In the genomic region with DNA sequence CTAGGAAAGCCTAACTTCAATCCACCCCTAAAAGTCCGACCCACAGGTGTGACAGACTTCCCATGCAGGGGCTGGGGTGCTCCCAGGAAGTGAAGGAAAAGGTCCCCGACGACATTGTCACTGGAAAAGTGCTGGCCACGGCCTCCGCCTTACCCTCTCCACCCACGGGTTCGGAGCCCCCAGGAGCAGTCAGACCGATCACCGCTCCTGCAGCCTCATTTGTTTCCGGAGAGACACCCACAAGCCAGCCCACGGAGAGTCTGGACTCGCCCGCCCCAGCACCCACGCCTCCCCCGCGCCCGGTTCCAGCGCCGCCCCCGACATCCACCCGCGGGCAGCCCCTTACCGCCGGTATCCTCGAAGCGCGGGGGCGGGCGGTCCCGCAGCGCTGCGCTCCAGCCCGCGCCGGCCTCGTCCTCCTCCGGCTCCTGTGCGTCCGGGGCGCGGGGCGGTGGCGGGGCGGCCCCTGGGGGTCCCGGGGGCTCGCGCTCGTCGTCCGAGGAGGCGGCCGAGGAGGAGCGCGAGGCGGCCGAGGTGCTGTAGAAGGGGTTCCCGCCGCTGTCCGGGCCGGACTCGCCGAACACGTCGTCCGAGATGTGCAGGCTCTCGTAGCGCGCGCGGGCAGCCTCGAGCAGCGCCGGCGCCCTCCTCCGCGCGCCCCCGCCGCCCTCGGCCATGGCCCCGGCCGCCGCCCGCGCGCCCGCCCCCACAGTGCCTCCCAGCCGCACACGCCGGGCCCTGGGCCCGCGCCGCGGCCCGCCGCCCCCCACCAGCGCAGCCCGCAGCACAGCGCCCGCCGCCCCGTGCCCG, we compare ENCODE assay signal across 8 cellular contexts. TPM values are rescaled to one million over a fixed set of nuclear protein-coding genes. Genes with fewer than 3 reads are reported as not detected.
DNase-seq lines count a peak whose midpoint lies in the region; ATAC-seq and TF ChIP-seq lines count a peak whose summit lies in the region.

No MANE protein-coding gene starts in this region.

- no peak for TF ChIP-seq EP300 in SK-N-SH (IDR thresholded peaks at IDR 0.05; ENCODE audit: borderline replicate concordance in 1 of 2, low read depth in 1 of 2, low read length in 1 of 2)

- H3K4me2 ChIP-seq in SK-N-SH: peak overlapping the region; percentile 19; the same call in 1 of the 2 replicates

- CTCF ChIA-PET in SK-N-SH (lab: Yijun Ruan, JAX): interaction anchor here (1.0 kb wide), 1 partner anchor 46 kb away, joined by 4 read pairs; no protein-coding TSS in a partner anchor

- H3K27ac ChIP-seq in SK-N-SH (ENCODE audit: low read depth in 2 of 2, low read length in 1 of 2) (peak overlapping the region in 1 of 2 experiments; percentile 53; a peak in 1 of 4 replicates), right cardiac atrium (ENCODE audit: low read length) (no peak overlapping the region)

- 5% methylated on average over 3 of the region's 103 CpGs for WGBS in SK-N-SH (ENCODE audit: low lambda C conversion rate)
- 1% methylated on average over 102 of the region's 103 CpGs for WGBS in right cardiac atrium

- H3F3A ChIP-seq in SK-N-SH (replicated peaks; ENCODE audit: insufficient read depth): no peaks in the 10 kb centered on the region

- H3K27me3 ChIP-seq in SK-N-SH (ENCODE audit: insufficient read depth): peaks cover 33% of the 10 kb centered on the region
- H3K27me3 ChIP-seq in right cardiac atrium (ENCODE audit: control insufficient read depth, insufficient read depth): no peaks in the 10 kb centered on the region

- TF ChIP-seq RAD21 in SK-N-SH (IDR thresholded peaks at IDR 0.05; ENCODE audit: low read length): no peak

- no peaks in the 10 kb centered on the region for H3K9me2 ChIP-seq in SK-N-SH

- H3K79me2 ChIP-seq in SK-N-SH (ENCODE audit: insufficient read depth): no peaks in the 10 kb centered on the region

- POLR2A ChIA-PET in SK-N-SH (lab: Yijun Ruan, JAX): interaction anchor here (0.6 kb wide), 1 partner anchor 441 kb away, joined by 3 read pairs; no protein-coding TSS in a partner anchor

- DNase-seq in SK-N-SH (peak; percentile 75), T-helper 17 cell (no peak), right cardiac atrium (peak in 1 of 3 donors; percentile 54), SW480 (ENCODE audit: low spot score) (no peak), UCSD-AML1 (lab: John Stamatoyannopoulos, UW; ENCODE audit: unreplicated experiment) (no peak)
- DNase-seq in stimulated activated naive B cell treated with anti-CD40 and anti-IgM and Interleukin-4, amounts not matched to agents 10 μg/mL and 1 μg/mL and 100 μg/mL, for 72 hours: no peak
- DNase-seq in activated CD4-positive, CD25-positive, alpha-beta regulatory T cell treated with anti-CD3 and anti-CD28 coated beads, Interleukin-2, amount 50 U/mL, for 72 hours: no peak

- TF ChIP-seq CTCF in SK-N-SH (IDR thresholded peaks at IDR 0.05): no peak

- H3K9me3 Mint-ChIP-seq in stimulated activated naive B cell treated with anti-CD40 and anti-IgM and Interleukin-4, amounts not matched to agents 10 μg/mL and 1 μg/mL and 100 μg/mL, for 72 hours: no peaks in the 10 kb centered on the region

- H3K4me1 ChIP-seq in SK-N-SH (ENCODE audit: control insufficient read depth in 1 of 2, insufficient read depth in 2 of 2, low read depth in 1 of 2, low read length in 1 of 2) (peaks cover 0 to 33% of the 10 kb centered on the region in 2 experiments; a peak in 2 of 4 replicates), right cardiac atrium (ENCODE audit: control insufficient read depth, insufficient read depth, low read length) (no peaks in the 10 kb centered on the region)

- H3K36me3 ChIP-seq in SK-N-SH (replicated peaks in 1 of 2; ENCODE audit: control insufficient read depth in 1 of 2, insufficient read depth in 2 of 2, low read length in 1 of 2): no peaks in the 10 kb centered on the region

- intact Hi-C loops in right cardiac atrium (cut with DNase I): no loop called here

- H4K20me1 ChIP-seq in SK-N-SH (ENCODE audit: insufficient read depth): no peaks in the 10 kb centered on the region

- no peak overlapping the region for H3K9ac ChIP-seq in SK-N-SH

- peaks cover 57% of the 10 kb centered on the region for H3K27me3 Mint-ChIP-seq in T-helper 17 cell
- H3K27me3 Mint-ChIP-seq in stimulated activated naive B cell treated with anti-CD40 and anti-IgM and Interleukin-4, amounts not matched to agents 10 μg/mL and 1 μg/mL and 100 μg/mL, for 72 hours: peaks cover 57 to 62% of the 10 kb centered on the region in 2 donors

- H3K9me3 ChIP-seq in SK-N-SH (no peaks in the 10 kb centered on the region), T-helper 17 cell (ENCODE audit: control insufficient read depth, low read length, poor library complexity, severe bottlenecking) (peaks cover 3% of the 10 kb centered on the region), right cardiac atrium (ENCODE audit: control insufficient read depth, low read length) (no peaks in the 10 kb centered on the region)

- H3K27ac Mint-ChIP-seq in T-helper 17 cell: peak overlapping the region; percentile 27
- no peak overlapping the region for H3K27ac Mint-ChIP-seq in stimulated activated naive B cell treated with anti-CD40 and anti-IgM and Interleukin-4, amounts not matched to agents 10 μg/mL and 1 μg/mL and 100 μg/mL, for 72 hours

- ATAC-seq in SK-N-SH treated with all-trans-retinoic acid at 6 μM for 48 hours: no peak
- no peak for ATAC-seq in T-helper 17 cell
- ATAC-seq in right cardiac atrium: no peak
- ATAC-seq in stimulated activated naive B cell treated with anti-CD40 and anti-IgM and Interleukin-4, amounts not matched to agents 10 μg/mL and 1 μg/mL and 100 μg/mL, for 72 hours (replicated peaks): no peak

- H3K4me3 ChIP-seq in SK-N-SH (ENCODE audit: low read depth in 2 of 2, low read length in 1 of 2) (peak overlapping the region; percentile 35 to 50; a peak in 3 of 4 replicates), right cardiac atrium (ENCODE audit: low read length) (peak overlapping the region; percentile 90)

- H3K36me3 Mint-ChIP-seq in T-helper 17 cell (ENCODE audit: low read depth): peaks cover 5% of the 10 kb centered on the region
- no peaks in the 10 kb centered on the region for H3K36me3 Mint-ChIP-seq in stimulated activated naive B cell treated with anti-CD40 and anti-IgM and Interleukin-4, amounts not matched to agents 10 μg/mL and 1 μg/mL and 100 μg/mL, for 72 hours

- H3K4me1 Mint-ChIP-seq in T-helper 17 cell: peaks cover 4% of the 10 kb centered on the region
- H3K4me1 Mint-ChIP-seq in stimulated activated naive B cell treated with anti-CD40 and anti-IgM and Interleukin-4, amounts not matched to agents 10 μg/mL and 1 μg/mL and 100 μg/mL, for 72 hours: peaks cover 7 to 11% of the 10 kb centered on the region in 2 donors

- peak overlapping the region; percentile 66 for H3K4me3 Mint-ChIP-seq in T-helper 17 cell
- peak overlapping the region; percentile 60 to 67 for H3K4me3 Mint-ChIP-seq in stimulated activated naive B cell treated with anti-CD40 and anti-IgM and Interleukin-4, amounts not matched to agents 10 μg/mL and 1 μg/mL and 100 μg/mL, for 72 hours

- no peak overlapping the region for H2AFZ ChIP-seq in SK-N-SH (ENCODE audit: low read depth)

TF ChIP-seq in SK-N-SH, 30 proteins besides CTCF, POLR2A, EP300 and RAD21 (continues in another document):
- TF ChIP-seq FOXJ3 (CRISPR knock-in tag; IDR thresholded peaks at IDR 0.05): no peak
- TF ChIP-seq NFIC (IDR thresholded peaks at IDR 0.05; ENCODE audit: borderline replicate concordance): no peak
- TF ChIP-seq, protein P1, sequence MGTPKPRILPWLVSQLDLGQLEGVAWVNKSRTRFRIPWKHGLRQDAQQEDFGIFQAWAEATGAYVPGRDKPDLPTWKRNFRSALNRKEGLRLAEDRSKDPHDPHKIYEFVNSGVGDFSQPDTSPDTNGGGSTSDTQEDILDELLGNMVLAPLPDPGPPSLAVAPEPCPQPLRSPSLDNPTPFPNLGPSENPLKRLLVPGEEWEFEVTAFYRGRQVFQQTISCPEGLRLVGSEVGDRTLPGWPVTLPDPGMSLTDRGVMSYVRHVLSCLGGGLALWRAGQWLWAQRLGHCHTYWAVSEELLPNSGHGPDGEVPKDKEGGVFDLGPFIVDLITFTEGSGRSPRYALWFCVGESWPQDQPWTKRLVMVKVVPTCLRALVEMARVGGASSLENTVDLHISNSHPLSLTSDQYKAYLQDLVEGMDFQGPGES (IDR thresholded peaks at IDR 0.05; ENCODE audit: low read depth, low read length): no peak

TF ChIP-seq in SK-N-SH treated with all-trans-retinoic acid at 6 μM for 48 hours, 23 proteins besides CTCF, POLR2A, EP300 and RAD21:
- no peak for TF ChIP-seq PPARA (CRISPR knock-in tag; IDR thresholded peaks at IDR 0.05; ENCODE audit: borderline replicate concordance)
- TF ChIP-seq TOX (CRISPR knock-in tag; IDR thresholded peaks at IDR 0.05; ENCODE audit: borderline replicate concordance): no peak
- TF ChIP-seq SNAI2 (CRISPR knock-in tag; IDR thresholded peaks at IDR 0.05): no peak
- TF ChIP-seq ZC3H10 (CRISPR knock-in tag; IDR thresholded peaks at IDR 0.05): no peak
- TF ChIP-seq GLIS3 (CRISPR knock-in tag; IDR thresholded peaks at IDR 0.05): no peak
- TF ChIP-seq TCF4 (CRISPR knock-in tag; IDR thresholded peaks at IDR 0.05; ENCODE audit: borderline replicate concordance): no peak
- no peak for TF ChIP-seq CSDC2 (CRISPR knock-in tag; IDR thresholded peaks at IDR 0.05)
- no peak for TF ChIP-seq RARB (CRISPR knock-in tag; IDR thresholded peaks at IDR 0.05)

RNA-seq across cellular contexts. Expression of a gene that starts 0.7 kb away (rescaled TPM):
- polyA plus RNA-seq in SK-N-SH (2012; rRNA removed) (0.15 and 0.39 TPM in 2 replicates), right cardiac atrium (18.5 TPM)
- 0.13 and 0.47 TPM in 2 replicates for polyA plus RNA-seq in SK-N-SH (2012; cell fraction: cytosol; rRNA removed)
- 0.10 and 0.12 TPM in 2 replicates for polyA plus RNA-seq in SK-N-SH (2012; cell fraction: nucleus; rRNA removed)
- total RNA-seq in T-helper 17 cell (not detected), right cardiac atrium (10 to 100 TPM; 25.2 to 32.6 (median 28.1) TPM)

Comparison
In these comparisons a context has a peak if more than half of its experiments do, and no peak if none do; other contexts are left out.
1. RNA of a gene that starts 0.7 kb away (total RNA-seq): 25.2 to 32.6 TPM in right cardiac atrium; not detected in T-helper 17 cell; every median in the first group is over 10 times any median in the second.